Comparison of ENCODE assay signal across 19 cellular contexts in the genomic region with DNA sequence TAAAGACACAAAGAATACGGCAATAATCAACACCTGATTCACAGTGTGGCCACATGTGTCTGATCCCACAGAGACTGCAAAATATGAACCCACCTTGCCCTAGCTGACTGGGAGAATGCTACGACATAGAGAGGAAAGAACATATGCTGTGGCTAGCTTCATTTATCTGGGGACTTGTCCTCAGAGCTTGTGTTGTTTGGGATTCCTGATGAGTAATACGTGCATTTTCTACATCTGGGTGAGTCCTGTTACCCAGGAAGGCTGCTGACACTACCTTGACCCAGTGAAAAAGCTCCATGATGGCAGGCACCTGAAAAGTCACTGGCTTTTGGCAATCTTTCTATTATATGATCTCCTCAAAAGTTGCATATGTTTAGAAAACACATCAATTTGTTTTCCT.
A peak's percentile ranks its signal among the peaks of the same experiment; 100 is the strongest.
DNase-seq lines count a peak whose midpoint lies in the region; TF ChIP-seq lines count a peak whose summit lies in the region.
"Had no signal": no experiment of that assay in that cellular context is flagged by ENCODE, and none has a peak within 500 bp of the region (broad histone marks: within the 10 kb centered on the region; RNA-seq: fewer than 3 reads in every experiment).

No MANE protein-coding gene starts in this region.

- H3K9me3 ChIP-seq in mammary epithelial cell (replicated peaks; ENCODE audit: insufficient read depth, low read length) (no peaks in the 10 kb centered on the region), uterus (no peaks in the 10 kb centered on the region), esophagus muscularis mucosa (no peaks in the 10 kb centered on the region)
- H3K9me3 ChIP-seq: lower lobe of right lung, neutrophil, upper lobe of left lung had no signal

- H3K9ac ChIP-seq in mammary epithelial cell (ENCODE audit: insufficient read depth, low read length) = no peak overlapping the region

- 88% methylated on average over 3 of the region's 3 CpGs for WGBS in mammary epithelial cell (ENCODE audit: low coverage, missing lambda C conversion rate)
- WGBS in esophagus muscularis mucosa = 88% methylated on average over 3 of the region's 3 CpGs

- no peak overlapping the region for H3K4me2 ChIP-seq in mammary epithelial cell (ENCODE audit: insufficient read depth, low read depth, low read length)

- CTCF ChIA-PET in mammary epithelial cell (lab: Charles Lee; ENCODE audit: low non-redundant PET) = no interaction called here

- H3K4me1 ChIP-seq in mammary epithelial cell (ENCODE audit: insufficient read depth, low read length) = no peaks in the 10 kb centered on the region
- H3K4me1 ChIP-seq in uterus = no peaks in the 10 kb centered on the region
- H3K4me1 ChIP-seq in esophagus muscularis mucosa = peaks cover 0 to 12% (median 5%) of the 10 kb centered on the region in 4 donors
- H3K4me1 ChIP-seq: lower lobe of right lung, upper lobe of left lung had no signal

- TF ChIP-seq CTCF in mammary epithelial cell (conservative IDR thresholded peaks at IDR 0.05 in 1 of 2, IDR thresholded peaks at IDR 0.05 in 1 of 2; ENCODE audit: extremely low read depth in 1 of 2, insufficient read depth in 1 of 2, low read depth in 1 of 2, low read length in 2 of 2) (no peak), uterus (IDR thresholded peaks at IDR 0.05) (no peak), esophagus muscularis mucosa (IDR thresholded peaks at IDR 0.05) (no peak)

- H3K27me3 ChIP-seq in mammary epithelial cell (ENCODE audit: insufficient read depth, low read length) (no peaks in the 10 kb centered on the region), uterus (no peaks in the 10 kb centered on the region), esophagus muscularis mucosa (no peaks in the 10 kb centered on the region)
- H3K27me3 ChIP-seq: neutrophil, upper lobe of left lung had no signal

- H2AFZ ChIP-seq in mammary epithelial cell (ENCODE audit: low read depth, low read length) = no peak overlapping the region

- no peak for TF ChIP-seq EP300 in esophagus muscularis mucosa (IDR thresholded peaks at IDR 0.05)

- TF ChIP-seq POLR2A in uterus (IDR thresholded peaks at IDR 0.05) = no peak
- TF ChIP-seq POLR2A in esophagus muscularis mucosa (IDR thresholded peaks at IDR 0.05; ENCODE audit: low read depth) = no peak

- DNase-seq in ELR (ENCODE audit: low read depth) = peak; percentile 76
- peak; percentile 59 for DNase-seq in LHCN-M2 (ENCODE audit: low read depth)
- DNase-seq in mammary epithelial cell = peak; percentile 11
- DNase-seq in renal cortical epithelial cell (ENCODE audit: low read depth) = peak; percentile 4
- no peak for DNase-seq in T-helper 2 cell
- DNase-seq in uterus = no peak
- no peak for DNase-seq in esophagus muscularis mucosa (ENCODE audit: extremely low spot score)
- DNase-seq: activated CD4-positive, alpha-beta T cell treated with anti-CD3 and anti-CD28 coated beads, Interleukin-2, amount 50 U/mL, for 1 hour; activated CD8-positive, alpha-beta memory T cell treated with anti-CD3 and anti-CD28 coated beads, Interleukin-2, amount 50 U/mL, for 4 hours; CD4-positive, CD25-positive, alpha-beta regulatory T cell; cortex of kidney; H9; lower lobe of right lung; NCI-H1417; NCI-H526; retina; stimulated activated CD4-positive, alpha-beta T cell treated with anti-CD3 and anti-CD28 coated beads, Interleukin-4, amount 100 ng/mL, for 4 hours; upper lobe of left lung had no signal

- dilution Hi-C loops in mammary epithelial cell (cut with HindIII; ENCODE audit: low sequenced_read_pairs) = no loop called here

- no peaks in the 10 kb centered on the region for H4K20me1 ChIP-seq in mammary epithelial cell (ENCODE audit: insufficient read depth, low read length)

- BruUV-seq in mammary epithelial cell (replicated peaks; lab: Mats Ljungman, UMichigan) = no TSS peak

- no peak overlapping the region for H3K4me3 ChIP-seq in mammary epithelial cell (replicated peaks in 1 of 3; ENCODE audit: insufficient read depth in 1 of 3, low read depth in 2 of 3, low read length in 3 of 3)
- no peak overlapping the region for H3K4me3 ChIP-seq in uterus
- no peak overlapping the region for H3K4me3 ChIP-seq in esophagus muscularis mucosa
- H3K4me3 ChIP-seq: lower lobe of right lung, upper lobe of left lung had no signal

- in situ Hi-C loops in mammary epithelial cell (cut with MboI; ENCODE audit: low sequenced_read_pairs in 2 of 2) = no loop called here

- H3K36me3 ChIP-seq in mammary epithelial cell (ENCODE audit: insufficient read depth, low read length) (no peaks in the 10 kb centered on the region), uterus (no peaks in the 10 kb centered on the region), esophagus muscularis mucosa (no peaks in the 10 kb centered on the region)
- H3K36me3 ChIP-seq: lower lobe of right lung, neutrophil, upper lobe of left lung had no signal

- H3K27ac ChIP-seq in mammary epithelial cell (ENCODE audit: insufficient read depth, low read depth, low read length) (no peak overlapping the region), uterus (no peak overlapping the region), esophagus muscularis mucosa (replicated peaks in 1 of 4) (no peak overlapping the region)
- H3K27ac ChIP-seq: lower lobe of right lung, neutrophil, upper lobe of left lung had no signal

- no peaks in the 10 kb centered on the region for H3K79me2 ChIP-seq in mammary epithelial cell (ENCODE audit: insufficient read depth, low read length)

- intact Hi-C loops in mammary epithelial cell (cut with micrococcal nuclease) (no loop called here), uterus (cut with DNase I; ENCODE audit: low total_unique reads) (no loop called here), esophagus muscularis mucosa (cut with DNase I) (no loop called here)

Comparison
In these comparisons a context has a peak if more than half of its experiments do, and no peak if none do; other contexts are left out.
1. DNase-seq: peak in ELR (single experiment), LHCN-M2 (single experiment), mammary epithelial cell (single experiment) and renal cortical epithelial cell (single experiment); none in T-helper 2 cell (0 of 5), uterus (0 of 2) and esophagus muscularis mucosa (single experiment).